Comparison of ENCODE assay signal across 8 cellular contexts in the genomic region with DNA sequence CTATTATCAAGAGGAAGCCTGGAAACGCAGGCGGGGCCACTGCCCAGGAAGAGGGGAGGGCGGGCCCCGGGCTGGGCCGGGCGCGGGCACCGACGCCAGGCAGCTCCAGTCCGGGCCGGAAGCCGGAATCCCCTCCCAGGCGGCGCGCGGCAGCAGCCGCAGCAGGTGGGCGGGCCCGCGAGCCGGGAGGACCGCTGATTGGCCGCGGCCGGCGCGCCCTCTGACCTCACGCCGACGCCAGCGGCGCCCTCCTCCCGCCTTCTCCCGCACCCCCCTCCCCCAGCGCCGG. TPM values are rescaled to one million over a fixed set of nuclear protein-coding genes. Genes with fewer than 3 reads are reported as not detected.
A peak's percentile ranks its signal among the peaks of the same experiment; 100 is the strongest.
DNase-seq lines count a peak whose midpoint lies in the region; ATAC-seq and FAIRE-seq lines count a peak whose summit lies in the region.

No MANE protein-coding gene starts in this region.

- H3K36me3 Mint-ChIP-seq in activated CD4-positive, alpha-beta T cell treated with anti-CD3 and anti-CD28 coated beads for 36 hours (ENCODE audit: low read depth), result peaks cover 28% of the 10 kb centered on the region

- peak overlapping the region; percentile 100 for H3K27ac ChIP-seq in cingulate gyrus (ENCODE audit: low read depth, low read length)

- H3K4me3 Mint-ChIP-seq in activated CD4-positive, alpha-beta T cell treated with anti-CD3 and anti-CD28 coated beads for 36 hours, result peak overlapping the region; percentile 93

- POLR2A ChIA-PET in activated CD4-positive, alpha-beta T cell treated with anti-CD3 and anti-CD28 coated beads for 36 hours (lab: Charles Lee), result interaction anchor here (0.5 to 1.9 kb wide), 8 partner anchors 9 to 617 kb away, joined by 3 to 16 read pairs (median 3); partner anchors contain the start of genes BAZ1B and TBL2

- no peaks in the 10 kb centered on the region for H3K27me3 Mint-ChIP-seq in activated CD4-positive, alpha-beta T cell treated with anti-CD3 and anti-CD28 coated beads for 36 hours

- peak overlapping the region; percentile 91 for H3K27ac Mint-ChIP-seq in activated CD4-positive, alpha-beta T cell treated with anti-CD3 and anti-CD28 coated beads for 36 hours

- DNase-seq in AML-193 (lab: John Stamatoyannopoulos, UW), result peak; percentile 92 to 93
- DNase-seq in GM19239 (ENCODE audit: insufficient read length, low spot score), result peak; percentile 98
- peak; percentile 91 for DNase-seq in NCI-H460 (ENCODE audit: extremely low read depth, low read depth)
- DNase-seq in activated CD4-positive, alpha-beta T cell treated with anti-CD3 and anti-CD28 coated beads for 36 hours, result peak; percentile 95
- DNase-seq in kidney tubule cell (ENCODE audit: low spot score), result peak; percentile 97
- peak; percentile 78 for DNase-seq in stimulated activated CD4-positive, alpha-beta T cell treated with anti-CD3 and anti-CD28 coated beads, Interleukin-1b, Interleukin-23, amount 100 ng/mL, for 1 hour (ENCODE audit: low read depth in 2 of 2)

- H3K9me3 Mint-ChIP-seq in activated CD4-positive, alpha-beta T cell treated with anti-CD3 and anti-CD28 coated beads for 36 hours (ENCODE audit: low read depth), result no peaks in the 10 kb centered on the region

- ATAC-seq in HG03439 (IDR thresholded peaks at IDR 0.05; ENCODE audit: unreplicated experiment), result peak; percentile 82
- peak; percentile 92 for ATAC-seq in activated CD4-positive, alpha-beta T cell treated with anti-CD3 and anti-CD28 coated beads for 36 hours

- CTCF ChIA-PET in activated CD4-positive, alpha-beta T cell treated with anti-CD3 and anti-CD28 coated beads for 36 hours (lab: Charles Lee), result interaction anchor here (0.5 to 1.2 kb wide), 5 partner anchors 9 to 191 kb away, joined by 3 to 4 read pairs (median 3); no protein-coding TSS in a partner anchor

- no peak for FAIRE-seq in GM19239 (lab: Jason Lieb, UNC)

- intact Hi-C loops in activated CD4-positive, alpha-beta T cell treated with anti-CD3 and anti-CD28 coated beads for 36 hours (cut with DNase I, micrococcal nuclease), result loop anchor here (1.0 to 2.0 kb wide), 13 partner anchors 21 to 728 kb away; partner anchors contain the start of genes BAZ1B (in 2 of the 2), BUD23 (in 2 of the 2), DNAJC30 (in 2 of the 2) and TBL2 (in 2 of the 2)

- H3K4me1 Mint-ChIP-seq in activated CD4-positive, alpha-beta T cell treated with anti-CD3 and anti-CD28 coated beads for 36 hours, result peaks cover 35% of the 10 kb centered on the region

RNA-seq across cellular contexts. Expression of gene BCL7B, which starts 0.4 kb away (rescaled TPM):
- total RNA-seq in NCI-H460 (2014; rRNA removed; shearing (Covaris generic)), result 34.0 and 39.2 TPM in 2 replicates
- polyA plus RNA-seq in NCI-H460 (2014; cell fraction: nucleus; rRNA removed), result 34.8 and 68.4 TPM in 2 replicates
- total RNA-seq in activated CD4-positive, alpha-beta T cell treated with anti-CD3 and anti-CD28 coated beads for 36 hours, result 10 to 100 TPM; 43.2 to 86.5 TPM

RNA-seq across cellular contexts. Expression of gene TBL2, which starts 21.3 kb away (rescaled TPM):
- total RNA-seq in NCI-H460 (2014; rRNA removed; shearing (Covaris generic)), result 70.5 and 76.4 TPM in 2 replicates
- 62.0 and 135 TPM in 2 replicates for polyA plus RNA-seq in NCI-H460 (2014; cell fraction: nucleus; rRNA removed)
- 10 to 100 TPM; 30.6 to 34.7 TPM for total RNA-seq in activated CD4-positive, alpha-beta T cell treated with anti-CD3 and anti-CD28 coated beads for 36 hours

RNA-seq across cellular contexts. Expression of gene BAZ1B, which starts 35.0 kb away (rescaled TPM):
- 72.0 and 81.9 TPM in 2 replicates for total RNA-seq in NCI-H460 (2014; rRNA removed; shearing (Covaris generic))
- polyA plus RNA-seq in NCI-H460 (2014; cell fraction: nucleus; rRNA removed), result 38.7 and 54.0 TPM in 2 replicates
- 10 to 100 TPM; 90.2 to 98.6 TPM for total RNA-seq in activated CD4-positive, alpha-beta T cell treated with anti-CD3 and anti-CD28 coated beads for 36 hours

Comparison
In these comparisons a context has a peak if more than half of its experiments do, and no peak if none do; other contexts are left out.
1. Peak in every context shown above with its lines: DNase-seq, ATAC-seq and H3K27ac ChIP-seq.